Comparison of ENCODE assay signal across 25 cellular contexts in the genomic region with DNA sequence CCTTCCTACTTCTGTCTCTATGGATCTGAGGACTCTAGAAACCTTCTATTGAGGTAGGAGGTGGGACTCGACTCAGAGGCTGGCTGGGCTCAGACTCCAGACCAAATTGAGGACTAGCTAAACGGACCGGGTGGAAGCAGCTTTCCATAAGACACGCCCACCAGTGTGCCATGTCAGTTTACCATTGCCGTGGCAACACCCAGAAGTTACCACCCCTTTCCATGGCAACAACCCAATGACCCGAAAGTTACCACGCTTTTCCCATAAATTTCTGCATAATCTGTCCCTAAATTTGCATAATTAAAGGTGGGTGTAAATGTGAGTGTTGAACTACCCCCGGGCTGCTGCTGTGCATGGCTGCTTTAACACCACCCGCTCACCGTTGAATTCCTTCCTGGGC.
"Had no signal": no experiment of that assay in that cellular context is flagged by ENCODE, and none has a peak within 500 bp of the region (broad histone marks: within the 10 kb centered on the region; RNA-seq: fewer than 3 reads in every experiment).

No MANE protein-coding gene starts in this region.

- DNase-seq: activated CD4-positive, alpha-beta memory T cell treated with anti-CD3 and anti-CD28 coated beads, Interleukin-2, amount 10 ng/mL, durations not matched to agents 7 days and 5 days; activated CD4-positive, alpha-beta T cell treated with anti-CD3 and anti-CD28 coated beads for 1 hour; activated CD4-positive, alpha-beta T cell treated with anti-CD3 and anti-CD28 coated beads, Interleukin-2, amount 10 ng/mL, durations not matched to agents 7 days and 5 days; activated CD8-positive, alpha-beta memory T cell treated with anti-CD3 and anti-CD28 coated beads, Interleukin-2, amount 50 U/mL, for 48 hours; activated gamma-delta T cell treated with Interleukin-2 at 50 U/mL for 16 hours; activated naive CD4-positive, alpha-beta T cell treated with anti-CD3 and anti-CD28 coated beads, Interleukin-2, amount 50 U/mL, for 16 hours; activated T-cell treated with anti-CD3 and anti-CD28 coated beads, Interleukin-2, amount 50 U/mL, for 4 hours; amniotic stem cell; brain microvascular endothelial cell; central memory CD4-positive, alpha-beta T cell; heart right ventricle; kidney glomerular epithelial cell; left ventricle myocardium inferior; mucosa of descending colon; nephron progenitor cell; pancreas; psoas muscle; stimulated activated CD4-positive, alpha-beta T cell treated with anti-CD3 and anti-CD28 coated beads, Interleukin-15, amount 100 ng/mL, for 24 hours; stimulated activated naive CD4-positive, alpha-beta T cell; T-helper 17 cell; transverse colon had no signal

- H3K4me3 Mint-ChIP-seq: activated CD4-positive, alpha-beta memory T cell treated with anti-CD3 and anti-CD28 coated beads, Interleukin-2, amount 10 ng/mL, durations not matched to agents 7 days and 5 days; activated CD4-positive, alpha-beta T cell treated with anti-CD3 and anti-CD28 coated beads, Interleukin-2, amount 10 ng/mL, durations not matched to agents 7 days and 5 days; activated T-cell treated with anti-CD3 and anti-CD28 coated beads, Interleukin-2, amount 50 U/mL, for 4 hours; activated T-helper 17 cell treated with anti-CD3 and anti-CD28 coated beads, Interleukin-2, amount 50 U/mL, for 72 hours; nephron progenitor cell; T-helper 17 cell had no signal

- H3K27ac Mint-ChIP-seq: activated CD4-positive, alpha-beta memory T cell treated with anti-CD3 and anti-CD28 coated beads, Interleukin-2, amount 10 ng/mL, durations not matched to agents 7 days and 5 days; activated CD4-positive, alpha-beta T cell treated with anti-CD3 and anti-CD28 coated beads, Interleukin-2, amount 10 ng/mL, durations not matched to agents 7 days and 5 days; activated T-helper 17 cell treated with anti-CD3 and anti-CD28 coated beads, Interleukin-2, amount 50 U/mL, for 72 hours; nephron progenitor cell; T-helper 17 cell had no signal

- ATAC-seq: activated T-cell treated with anti-CD3 and anti-CD28 coated beads, Interleukin-2, amount 50 U/mL, for 4 hours; activated T-helper 17 cell treated with anti-CD3 and anti-CD28 coated beads, Interleukin-2, amount 50 U/mL, for 72 hours; heart right ventricle; mucosa of descending colon; pancreas; psoas muscle; right cardiac atrium; T-helper 17 cell had no signal

- H3K4me1 Mint-ChIP-seq: activated CD4-positive, alpha-beta memory T cell treated with anti-CD3 and anti-CD28 coated beads, Interleukin-2, amount 10 ng/mL, durations not matched to agents 7 days and 5 days had no signal

- FAIRE-seq: astrocyte, endothelial cell of umbilical vein, pancreas had no signal
